Comparison of ENCODE assay signal across 1 cellular context in genomic region chr19:55643733-55644116, GRCh38.
TF ChIP-seq lines count a peak whose summit lies in the region.

No MANE protein-coding gene starts in this region.

TF ChIP-seq in endothelial cell of umbilical vein, 7 proteins besides CTCF, POLR2A, EP300 and RAD21:
- TF ChIP-seq EZH2 (IDR thresholded peaks at IDR 0.05; ENCODE audit: borderline replicate concordance, low read depth, low read length, severe bottlenecking) (no peak), POLR2AphosphoS5 (IDR thresholded peaks at IDR 0.05; ENCODE audit: insufficient read depth, low read depth, low read length) (no peak), MAX (IDR thresholded peaks at IDR 0.05; ENCODE audit: insufficient read depth, insufficient read length) (no peak), FOS (IDR thresholded peaks at IDR 0.05; ENCODE audit: borderline replicate concordance, insufficient read depth, low read length) (no peak), MYC (IDR thresholded peaks at IDR 0.05; ENCODE audit: low read depth, low read length) (no peak), GATA2 (IDR thresholded peaks at IDR 0.05; ENCODE audit: insufficient read depth, insufficient read length, low read depth, low read length) (no peak), JUN (IDR thresholded peaks at IDR 0.05; ENCODE audit: borderline replicate concordance, insufficient read depth, insufficient read length, low read depth) (no peak)
